In genomic region chr1:17440827-17441168, GRCh38 we compare ENCODE assay signal across 10 cellular contexts. TPM values are rescaled to one million over a fixed set of nuclear protein-coding genes. Genes with fewer than 3 reads are reported as not detected.
DNase-seq lines count a peak whose midpoint lies in the region; ATAC-seq and TF ChIP-seq lines count a peak whose summit lies in the region.
"Had no signal": no experiment of that assay in that cellular context is flagged by ENCODE, and none has a peak within 500 bp of the region (broad histone marks: within the 10 kb centered on the region; RNA-seq: fewer than 3 reads in every experiment).

No MANE protein-coding gene starts in this region.

- peaks cover 7% of the 10 kb centered on the region; the same call in 1 of the 2 replicates for H3K27me3 ChIP-seq in iPS DF 6.9 (ENCODE audit: control insufficient read depth, insufficient read depth, low read length)

- DNase-seq in activated naive CD4-positive, alpha-beta T cell (lab: John Stamatoyannopoulos, UW), result no peak
- no peak for DNase-seq in activated B cell treated with CpG ODN at 0.5 μM for 24 hours
- DNase-seq in iPS DF 6.9 (ENCODE audit: low read depth, low spot score), result no peak
- no peak for DNase-seq in type B pancreatic cell (ENCODE audit: extremely low spot score, unreplicated experiment)
- no peak for DNase-seq in central memory CD4-positive, alpha-beta T cell
- DNase-seq: KG1; stimulated activated naive B cell treated with anti-CD40 and anti-IgM and Interleukin-4, amounts not matched to agents 10 μg/mL and 1 μg/mL and 100 μg/mL, for 72 hours had no signal

- no peaks in the 10 kb centered on the region for H3K36me3 Mint-ChIP-seq in activated naive CD4-positive, alpha-beta T cell treated with anti-CD3 and anti-CD28 coated beads, Interleukin-2, amount 50 U/mL, for 24 hours
- H3K36me3 Mint-ChIP-seq in activated B cell treated with CpG ODN at 0.5 μM for 24 hours (ENCODE audit: low read depth) (peaks cover 11% of the 10 kb centered on the region), type B pancreatic cell (no peaks in the 10 kb centered on the region)

- H3K4me3 Mint-ChIP-seq in activated naive CD4-positive, alpha-beta T cell treated with anti-CD3 and anti-CD28 coated beads, Interleukin-2, amount 50 U/mL, for 24 hours, result peak overlapping the region; percentile 97
- peak overlapping the region; percentile 21 for H3K4me3 Mint-ChIP-seq in activated B cell treated with CpG ODN at 0.5 μM for 24 hours
- peak overlapping the region; percentile 88 for H3K4me3 Mint-ChIP-seq in type B pancreatic cell

- H3K4me1 ChIP-seq in iPS DF 6.9 (ENCODE audit: control insufficient read depth, insufficient read depth, low read length), result peaks cover 9% of the 10 kb centered on the region

- H3K9me3 Mint-ChIP-seq in activated naive CD4-positive, alpha-beta T cell treated with anti-CD3 and anti-CD28 coated beads, Interleukin-2, amount 50 U/mL, for 24 hours, result no peaks in the 10 kb centered on the region
- H3K9me3 Mint-ChIP-seq in activated B cell treated with CpG ODN at 0.5 μM for 24 hours, result no peaks in the 10 kb centered on the region
- no peaks in the 10 kb centered on the region for H3K9me3 Mint-ChIP-seq in type B pancreatic cell
- H3K9me3 Mint-ChIP-seq: stimulated activated naive B cell treated with anti-CD40 and anti-IgM and Interleukin-4, amounts not matched to agents 10 μg/mL and 1 μg/mL and 100 μg/mL, for 72 hours had no signal

- ATAC-seq in activated B cell treated with CpG ODN at 0.5 μM for 24 hours (ENCODE audit: low read depth) (no peak), HG02970 (IDR thresholded peaks at IDR 0.05; ENCODE audit: low FRiP score, unreplicated experiment) (no peak), HG03108 (IDR thresholded peaks at IDR 0.05; ENCODE audit: unreplicated experiment) (no peak)
- ATAC-seq: stimulated activated naive B cell treated with anti-CD40 and anti-IgM and Interleukin-4, amounts not matched to agents 10 μg/mL and 1 μg/mL and 100 μg/mL, for 72 hours had no signal

- H3K9me3 ChIP-seq in iPS DF 6.9 (ENCODE audit: control insufficient read depth, insufficient read depth, low read length), result no peaks in the 10 kb centered on the region

- POLR2A ChIA-PET in activated B cell treated with CpG ODN at 0.5 μM for 24 hours (lab: Charles Lee), result interaction anchor here (0.7 kb wide), 1 partner anchor 330 kb away, joined by 3 read pairs; no protein-coding TSS in a partner anchor

- intact Hi-C loops in activated B cell treated with CpG ODN at 0.5 μM for 24 hours (cut with micrococcal nuclease), result no loop called here

- H3K27ac Mint-ChIP-seq in activated naive CD4-positive, alpha-beta T cell treated with anti-CD3 and anti-CD28 coated beads, Interleukin-2, amount 50 U/mL, for 24 hours, result peak overlapping the region; percentile 64
- H3K27ac Mint-ChIP-seq in activated B cell treated with CpG ODN at 0.5 μM for 24 hours (peak overlapping the region; percentile 53), type B pancreatic cell (peak overlapping the region; percentile 95)
- H3K27ac Mint-ChIP-seq: stimulated activated naive B cell treated with anti-CD40 and anti-IgM and Interleukin-4, amounts not matched to agents 10 μg/mL and 1 μg/mL and 100 μg/mL, for 72 hours had no signal

- WGBS in iPS DF 6.9 (ENCODE audit: insufficient coverage, insufficient read length), result no CpG with 5 or more reads among the region's 6 CpGs

- H3K27ac ChIP-seq in iPS DF 6.9 (ENCODE audit: low read length), result no peak overlapping the region

- peaks cover 5% of the 10 kb centered on the region; the same call in 1 of the 2 replicates for H3K36me3 ChIP-seq in iPS DF 6.9 (ENCODE audit: control insufficient read depth, insufficient read depth, low read length)

- H3K4me1 Mint-ChIP-seq in activated naive CD4-positive, alpha-beta T cell treated with anti-CD3 and anti-CD28 coated beads, Interleukin-2, amount 50 U/mL, for 24 hours, result peaks cover 36% of the 10 kb centered on the region
- H3K4me1 Mint-ChIP-seq in activated B cell treated with CpG ODN at 0.5 μM for 24 hours (peaks cover 26% of the 10 kb centered on the region), type B pancreatic cell (ENCODE audit: unreplicated experiment) (peaks cover 35% of the 10 kb centered on the region)

- TF ChIP-seq CTCF in activated B cell treated with CpG ODN at 0.5 μM for 24 hours (IDR thresholded peaks at IDR 0.05) (no peak), type B pancreatic cell (conservative IDR thresholded peaks at IDR 0.05) (no peak)

- CTCF ChIA-PET in activated B cell treated with CpG ODN at 0.5 μM for 24 hours (lab: Charles Lee), result no interaction called here

- H3K4me3 ChIP-seq in iPS DF 6.9 (ENCODE audit: low read length), result peak overlapping the region; percentile 26; the same call in 1 of the 2 replicates

- no peaks in the 10 kb centered on the region for H3K27me3 Mint-ChIP-seq in activated naive CD4-positive, alpha-beta T cell treated with anti-CD3 and anti-CD28 coated beads, Interleukin-2, amount 50 U/mL, for 24 hours
- peaks cover 11% of the 10 kb centered on the region for H3K27me3 Mint-ChIP-seq in activated B cell treated with CpG ODN at 0.5 μM for 24 hours
- H3K27me3 Mint-ChIP-seq in type B pancreatic cell, result peaks cover 20% of the 10 kb centered on the region

RNA-seq across cellular contexts. Expression of gene RCC2, which starts 1.3 kb away (rescaled TPM):
- total RNA-seq in activated B cell treated with CpG ODN at 0.5 μM for 24 hours (79.4 and 85.1 TPM in 2 replicates), type B pancreatic cell (ENCODE audit: low replicate concordance) (171 and 183 TPM in 2 replicates)

Comparison
In these comparisons a context has a peak if more than half of its experiments do, and no peak if none do; other contexts are left out.
1. H3K4me3 Mint-ChIP-seq: peak in every context shown above with its lines; median percentile 97 in activated naive CD4-positive, alpha-beta T cell treated with anti-CD3 and anti-CD28 coated beads, Interleukin-2, amount 50 U/mL, for 24 hours; 88 in type B pancreatic cell; 21 in activated B cell treated with CpG ODN at 0.5 μM for 24 hours.